ENCODE assay signal across 24 cellular contexts in genomic region chr20:39424923-39425678, GRCh38.
"Had no signal": no experiment of that assay in that cellular context is flagged by ENCODE, and none has a peak within 500 bp of the region (broad histone marks: within the 10 kb centered on the region; RNA-seq: fewer than 3 reads in every experiment).

No MANE protein-coding gene starts in this region.

- H3K9me3 ChIP-seq: colonic mucosa, esophagus squamous epithelium, gastrocnemius medialis, lower lobe of right lung, mucosa of descending colon had no signal

- DNase-seq: colonic mucosa; cortex of kidney; effector CD8-positive, alpha-beta T cell; effector memory CD8-positive, alpha-beta T cell; endodermal cell; erythroblast; esophagus squamous epithelium; foreskin keratinocyte; gastrocnemius medialis; glutamatergic neuron; head of caudate nucleus; heart right ventricle; hippocampal formation; left cardiac atrium; left lung; left ventricle myocardium superior; lower lobe of right lung; mesenchymal stem cell; mucosa of descending colon; naive B cell had no signal

- FAIRE-seq: endometrium, islet of Langerhans, keratinocyte had no signal

- H3K27ac ChIP-seq: colonic mucosa, epithelial cell of prostate, esophagus squamous epithelium, foreskin keratinocyte, gastrocnemius medialis, heart right ventricle, left lung, lower lobe of right lung had no signal

- H3K4me1 ChIP-seq: colonic mucosa, esophagus squamous epithelium, foreskin keratinocyte, gastrocnemius medialis, heart right ventricle, left lung, lower lobe of right lung had no signal

- H3K36me3 ChIP-seq: colonic mucosa, esophagus squamous epithelium, gastrocnemius medialis, heart right ventricle, left lung, lower lobe of right lung had no signal

- H3K4me3 ChIP-seq: colonic mucosa, esophagus squamous epithelium, gastrocnemius medialis, heart right ventricle, left lung, lower lobe of right lung, mucosa of descending colon had no signal
